Comparison of ENCODE assay signal across 11 cellular contexts in the genomic region with DNA sequence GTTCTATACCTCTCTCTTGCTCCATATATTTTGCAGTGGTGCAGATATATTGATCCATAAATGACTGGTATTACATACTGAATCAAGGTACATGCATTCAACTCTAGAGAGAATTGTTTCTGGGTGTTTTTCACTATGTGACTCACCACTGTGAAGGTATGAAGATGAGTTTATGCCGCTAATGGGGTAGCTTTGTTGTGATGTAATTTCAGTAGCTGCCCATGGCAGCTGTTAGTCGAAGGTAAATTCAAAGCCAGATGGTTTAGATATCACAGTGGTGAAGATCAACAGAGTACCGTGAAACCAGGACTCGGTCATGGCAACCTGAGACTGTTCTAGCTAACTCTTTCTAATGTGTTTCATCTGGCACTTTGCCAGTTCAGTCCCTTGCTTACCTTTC. TPM values are rescaled to one million over a fixed set of nuclear protein-coding genes. Genes with fewer than 3 reads are reported as not detected.
DNase-seq lines count a peak whose midpoint lies in the region; ATAC-seq and TF ChIP-seq lines count a peak whose summit lies in the region.
"Had no signal": no experiment of that assay in that cellular context is flagged by ENCODE, and none has a peak within 500 bp of the region (broad histone marks: within the 10 kb centered on the region; RNA-seq: fewer than 3 reads in every experiment).

No MANE protein-coding gene starts in this region.

- no peaks in the 10 kb centered on the region for H3K27me3 ChIP-seq in left lung
- H3K27me3 ChIP-seq: MG63 had no signal

- TF ChIP-seq CTCF in left lung (IDR thresholded peaks at IDR 0.05) (no peak), osteocyte (IDR thresholded peaks at IDR 0.05) (no peak)

- no peaks in the 10 kb centered on the region for H3K9me3 Mint-ChIP-seq in osteocyte (ENCODE audit: unreplicated experiment)

- H3K27ac ChIP-seq in left lung, result no peak overlapping the region

- no peak overlapping the region for H3K27ac Mint-ChIP-seq in osteocyte (ENCODE audit: unreplicated experiment)

- H3K4me3 ChIP-seq in left lung, result no peak overlapping the region
- H3K4me3 ChIP-seq: MG63 had no signal

- H3K4me1 ChIP-seq in left lung, result peaks cover 0 to 14% of the 10 kb centered on the region in 2 donors

- no peaks in the 10 kb centered on the region for H3K36me3 ChIP-seq in left lung
- H3K36me3 ChIP-seq: MG63 had no signal

- DNase-seq in DMS53 (lab: John Stamatoyannopoulos, UW) (peak; percentile 53), SK-N-DZ (ENCODE audit: low spot score) (peak; percentile 54), foreskin melanocyte (no peak), left lung (no peak), osteocyte (ENCODE audit: extremely low spot score, unreplicated experiment) (no peak)
- DNase-seq: COR-L47; effector CD8-positive, alpha-beta T cell; MG63 had no signal

- no peak overlapping the region for H3K4me3 Mint-ChIP-seq in osteocyte (ENCODE audit: unreplicated experiment)

- peaks cover 2% of the 10 kb centered on the region for H3K36me3 Mint-ChIP-seq in osteocyte (ENCODE audit: unreplicated experiment)

- H3K27me3 Mint-ChIP-seq in osteocyte (ENCODE audit: unreplicated experiment), result no peaks in the 10 kb centered on the region

- intact Hi-C loops in left lung (cut with DNase I), result no loop called here

- H3K4me1 Mint-ChIP-seq in osteocyte (ENCODE audit: unreplicated experiment), result peaks cover 71% of the 10 kb centered on the region

- ATAC-seq in GM18520 (IDR thresholded peaks at IDR 0.05; ENCODE audit: unreplicated experiment) (peak; percentile 80), HG02870 (IDR thresholded peaks at IDR 0.05; ENCODE audit: unreplicated experiment) (peak; percentile 91), left lung (no peak), GM19467 (IDR thresholded peaks at IDR 0.05; ENCODE audit: unreplicated experiment) (no peak)

- H3K9me3 ChIP-seq in left lung, result no peaks in the 10 kb centered on the region
- H3K9me3 ChIP-seq: MG63 had no signal

RNA-seq across cellular contexts. Expression of gene PKP4, which starts 50.4 kb away (rescaled TPM):
- 29.1 and 31.1 TPM in 2 replicates for polyA plus RNA-seq in SK-N-DZ (2014; cell fraction: cytosol; rRNA removed)
- polyA plus RNA-seq in SK-N-DZ (2014; cell fraction: nucleus; rRNA removed), result 54.4 and 81.8 TPM in 2 replicates
- 10 to 100 TPM; 48.3 to 57.8 TPM for total RNA-seq in left lung
- 119 TPM in 2 replicates for total RNA-seq in osteocyte

RNA-seq across cellular contexts. Expression of gene CCDC148, which starts 50.6 kb away (rescaled TPM):
- 0.58 and 0.73 TPM in 2 replicates for polyA plus RNA-seq in SK-N-DZ (2014; cell fraction: cytosol; rRNA removed)
- 0.47 TPM in 1 of 2 replicates, not detected in the other for polyA plus RNA-seq in SK-N-DZ (2014; cell fraction: nucleus; rRNA removed)
- 1 to 10 TPM in 1 of 2 donors, under 1 TPM in 1; 0.64 to 1.3 TPM for total RNA-seq in left lung
- 2.2 and 2.8 TPM in 2 replicates for total RNA-seq in osteocyte

Comparison
In these comparisons a context has a peak if more than half of its experiments do, and no peak if none do; other contexts are left out.
1. DNase-seq: peak in DMS53 (single experiment) and SK-N-DZ (single experiment); none in foreskin melanocyte (single experiment), left lung (0 of 2) and osteocyte (single experiment).
2. ATAC-seq: peak in GM18520 (single experiment) and HG02870 (single experiment); none in left lung (single experiment) and GM19467 (single experiment).